ENCODE assay signal across 1 cellular context in genomic region chr1:186722711-186723309, GRCh38.
TF ChIP-seq lines count a peak whose summit lies in the region.

No MANE protein-coding gene starts in this region.

TF ChIP-seq in HCT116, 20 proteins besides CTCF, POLR2A, EP300 and RAD21 (continued from another document):
- TF ChIP-seq FOSL1 (IDR thresholded peaks at IDR 0.05; ENCODE audit: low read depth) (no peak), TCF7L2 (IDR thresholded peaks at IDR 0.05; ENCODE audit: borderline replicate concordance, extremely low read depth, insufficient read depth, insufficient read length) (no peak), CBX3 (IDR thresholded peaks at IDR 0.05; ENCODE audit: low read depth) (no peak), POLR2AphosphoS5 (IDR thresholded peaks at IDR 0.05; ENCODE audit: low read depth, low read length) (no peak), SRF (IDR thresholded peaks at IDR 0.05; ENCODE audit: low read depth) (no peak), EZH2phosphoT487 (IDR thresholded peaks at IDR 0.05; ENCODE audit: borderline replicate concordance) (no peak), EZH2 (IDR thresholded peaks at IDR 0.05) (no peak), CEBPB (IDR thresholded peaks at IDR 0.05; ENCODE audit: low read depth) (no peak), SP1 (IDR thresholded peaks at IDR 0.05; ENCODE audit: low read depth) (no peak), ZFX (IDR thresholded peaks at IDR 0.05) (no peak), JUND (IDR thresholded peaks at IDR 0.05) (no peak), ZBTB33 (IDR thresholded peaks at IDR 0.05; ENCODE audit: extremely low read depth, insufficient replicate concordance, low read length) (no peak), ZNF274 (IDR thresholded peaks at IDR 0.05; ENCODE audit: low read depth, low read length) (no peak), EGR1 (IDR thresholded peaks at IDR 0.05; ENCODE audit: low read depth) (no peak)
